Comparison of ENCODE assay signal across 8 cellular contexts in the genomic region with DNA sequence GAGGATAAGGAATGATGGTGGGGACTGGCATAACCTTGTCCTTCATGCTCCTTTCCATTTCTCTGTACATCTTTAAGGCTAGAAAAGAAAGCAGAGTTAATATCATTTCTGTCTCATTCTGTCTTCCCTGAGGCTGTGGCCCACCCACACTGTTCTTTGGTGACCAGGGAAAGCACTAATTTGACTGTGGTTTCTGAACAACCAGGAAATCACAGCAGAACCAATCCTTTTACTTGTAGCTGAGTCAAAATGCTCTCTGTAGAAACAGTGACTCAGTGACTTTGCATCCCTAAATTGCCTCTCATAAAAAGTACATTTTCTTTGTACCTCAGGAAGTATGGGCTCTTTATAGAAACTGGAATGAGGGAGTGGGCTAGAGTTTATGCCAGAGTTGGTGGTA. TPM values are rescaled to one million over a fixed set of nuclear protein-coding genes. Genes with fewer than 3 reads are reported as not detected.
DNase-seq lines count a peak whose midpoint lies in the region; ATAC-seq and TF ChIP-seq lines count a peak whose summit lies in the region.

No MANE protein-coding gene starts in this region.

- TF ChIP-seq POLR2A in prostate gland (IDR thresholded peaks at IDR 0.05): no peak

- no peaks in the 10 kb centered on the region for H3K36me3 ChIP-seq in right atrium auricular region
- H3K36me3 ChIP-seq in prostate gland: no peaks in the 10 kb centered on the region

- intact Hi-C loops in left ventricle myocardium superior (cut with micrococcal nuclease) (no loop called here), prostate gland (cut with DNase I) (no loop called here)

- H3K4me1 ChIP-seq in right atrium auricular region: no peaks in the 10 kb centered on the region
- H3K4me1 ChIP-seq in prostate gland (replicated peaks): no peaks in the 10 kb centered on the region

- no peak for TF ChIP-seq CTCF in GM12865 (IDR thresholded peaks at IDR 0.05; ENCODE audit: insufficient read depth, low read depth, low read length, missing control alignments)
- no peak for TF ChIP-seq CTCF in right atrium auricular region (IDR thresholded peaks at IDR 0.05)
- no peak for TF ChIP-seq CTCF in prostate gland (IDR thresholded peaks at IDR 0.05)

- H3K27me3 ChIP-seq in right atrium auricular region (no peaks in the 10 kb centered on the region), prostate gland (replicated peaks; ENCODE audit: insufficient read depth) (no peaks in the 10 kb centered on the region)

- ATAC-seq in GM19395 (IDR thresholded peaks at IDR 0.05; ENCODE audit: unreplicated experiment): peak; percentile 94
- ATAC-seq in HG03097 (IDR thresholded peaks at IDR 0.05; ENCODE audit: low FRiP score, unreplicated experiment): peak; percentile 68
- ATAC-seq in left ventricle myocardium superior: no peak

- DNase-seq in GM12865 (ENCODE audit: low read depth) (peak; percentile 59), dedifferentiated amniotic fluid mesenchymal stem cell (ENCODE audit: extremely low spot score) (peak; percentile 46), right atrium auricular region (ENCODE audit: low spot score) (no peak), left ventricle myocardium superior (no peak), SIG-M5 (lab: John Stamatoyannopoulos, UW) (no peak), prostate gland (ENCODE audit: low spot score) (no peak)

- H3K27ac ChIP-seq in right atrium auricular region (no peak overlapping the region), prostate gland (no peak overlapping the region)

- H3K4me3 ChIP-seq in GM12865 (ENCODE audit: low read depth, low read length) (no peak overlapping the region), right atrium auricular region (no peak overlapping the region), prostate gland (no peak overlapping the region)

- H3K9me3 ChIP-seq in right atrium auricular region: no peaks in the 10 kb centered on the region
- no peaks in the 10 kb centered on the region for H3K9me3 ChIP-seq in prostate gland

RNA-seq across cellular contexts. Expression of a gene that starts 28.1 kb away (rescaled TPM):
- total RNA-seq in right atrium auricular region (10 to 100 TPM; 21.3 to 24.4 TPM), left ventricle myocardium superior (16.8 TPM), prostate gland (10 to 100 TPM; 11.6 to 13.8 TPM)

Comparison
In these comparisons a context has a peak if more than half of its experiments do, and no peak if none do; other contexts are left out.
1. DNase-seq: peak in GM12865 (single experiment) and dedifferentiated amniotic fluid mesenchymal stem cell (single experiment); none in right atrium auricular region (single experiment), left ventricle myocardium superior (single experiment), SIG-M5 (single experiment) and prostate gland (single experiment).